In genomic region chr6:97053643-97054411, GRCh38 we compare ENCODE assay signal across 7 cellular contexts.
DNase-seq lines count a peak whose midpoint lies in the region; ATAC-seq and TF ChIP-seq lines count a peak whose summit lies in the region.

No MANE protein-coding gene starts in this region.

- TF ChIP-seq CTCF in GM13976 (IDR thresholded peaks at IDR 0.05; ENCODE audit: borderline replicate concordance, control extremely low read depth, extremely low read depth, insufficient read depth, missing control alignments) (peak; percentile 13), endothelial cell (IDR thresholded peaks at IDR 0.05; ENCODE audit: unreplicated experiment) (peak; percentile 79)

- H3K4me1 Mint-ChIP-seq in endothelial cell (ENCODE audit: unreplicated experiment), result no peaks in the 10 kb centered on the region

- DNase-seq in GM13976 (ENCODE audit: low spot score) (no peak), NCI-H69 (lab: John Stamatoyannopoulos, UW) (peak; percentile 53), endothelial cell (ENCODE audit: low spot score) (no peak), renal cortical epithelial cell (ENCODE audit: low read depth) (peak; percentile 44)
- no peak for DNase-seq in NK-92 treated with Interleukin-12 subunit alpha and Interleukin-12 subunit beta, amount 100 ng/mL, for 24 hours (lab: John Stamatoyannopoulos, UW)

- no peaks in the 10 kb centered on the region for H3K27me3 Mint-ChIP-seq in endothelial cell (ENCODE audit: unreplicated experiment)

- H3K9me3 Mint-ChIP-seq in endothelial cell (ENCODE audit: unreplicated experiment), result no peaks in the 10 kb centered on the region

- in situ Hi-C loops in GM13976 (cut with MboI; ENCODE audit: low sequenced_read_pairs, unreplicated experiment), result loop anchor here (25.0 kb wide), 1 partner anchor 517 kb away; no protein-coding TSS in a partner anchor

- no peak for TF ChIP-seq POLR2A in GM18505 (IDR thresholded peaks at IDR 0.05; ENCODE audit: borderline replicate concordance, extremely low read depth, insufficient read depth, insufficient read length)

- ATAC-seq in GM18505 (IDR thresholded peaks at IDR 0.05; ENCODE audit: unreplicated experiment), result no peak
- ATAC-seq in HG02678 (IDR thresholded peaks at IDR 0.05; ENCODE audit: unreplicated experiment), result no peak

- H3K36me3 Mint-ChIP-seq in endothelial cell (ENCODE audit: low read depth, unreplicated experiment), result no peaks in the 10 kb centered on the region

- H3K4me3 Mint-ChIP-seq in endothelial cell (ENCODE audit: unreplicated experiment), result no peak overlapping the region

- no peak overlapping the region for H3K27ac Mint-ChIP-seq in endothelial cell (ENCODE audit: unreplicated experiment)

Comparison
In these comparisons a context has a peak if more than half of its experiments do, and no peak if none do; other contexts are left out.
1. DNase-seq: peak in NCI-H69 (single experiment) and renal cortical epithelial cell (single experiment); none in GM13976 (single experiment), endothelial cell (single experiment) and NK-92 treated with Interleukin-12 subunit alpha and Interleukin-12 subunit beta, amount 100 ng/mL, for 24 hours (single experiment).